Comparison of ENCODE assay signal across 23 cellular contexts in the genomic region with DNA sequence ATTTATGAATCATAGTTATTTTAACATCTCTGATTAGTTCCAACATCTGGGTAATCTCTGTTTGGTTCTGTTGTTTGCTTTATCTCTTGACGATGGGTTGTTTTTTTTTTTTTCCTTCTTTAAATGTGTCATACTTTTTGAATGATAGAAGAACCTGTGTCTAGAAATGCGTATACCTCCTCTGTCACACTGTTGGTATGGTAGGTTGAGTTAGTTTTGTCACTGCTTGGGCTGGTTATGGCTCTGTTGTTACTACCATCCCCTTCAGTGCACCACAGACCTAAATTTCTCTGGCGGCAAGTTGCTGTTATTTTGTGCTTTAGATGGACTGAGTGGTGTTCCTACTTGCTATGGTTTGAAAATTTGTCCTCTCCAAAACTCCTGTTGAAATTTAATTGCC. TPM values are rescaled to one million over a fixed set of nuclear protein-coding genes. Genes with fewer than 3 reads are reported as not detected.
DNase-seq lines count a peak whose midpoint lies in the region; ATAC-seq and TF ChIP-seq lines count a peak whose summit lies in the region.
"Had no signal": no experiment of that assay in that cellular context is flagged by ENCODE, and none has a peak within 500 bp of the region (broad histone marks: within the 10 kb centered on the region; RNA-seq: fewer than 3 reads in every experiment).

No MANE protein-coding gene starts in this region.

- ATAC-seq in activated CD8-positive, alpha-beta T cell treated with anti-CD3 and anti-CD28 coated beads for 36 hours, result no peak
- ATAC-seq in HG03354 (IDR thresholded peaks at IDR 0.05; ENCODE audit: poor library complexity, severe bottlenecking, unreplicated experiment), result no peak
- ATAC-seq: gastrocnemius medialis, GM12878, HCT116, sciatic nerve, WTC11 had no signal

- peaks cover 7% of the 10 kb centered on the region for H3K36me3 Mint-ChIP-seq in activated naive CD4-positive, alpha-beta T cell treated with anti-CD3 and anti-CD28 coated beads, Interleukin-2, amount 50 U/mL, for 24 hours
- peaks cover 57% of the 10 kb centered on the region for H3K36me3 Mint-ChIP-seq in activated CD8-positive, alpha-beta T cell treated with anti-CD3 and anti-CD28 coated beads for 36 hours (ENCODE audit: low read depth)
- H3K36me3 Mint-ChIP-seq in immature natural killer cell, result no peaks in the 10 kb centered on the region
- H3K36me3 Mint-ChIP-seq: WTC11 had no signal

- no peak for DNase-seq in activated naive CD4-positive, alpha-beta T cell (lab: John Stamatoyannopoulos, UW)
- no peak for DNase-seq in activated CD8-positive, alpha-beta T cell treated with anti-CD3 and anti-CD28 coated beads for 36 hours
- DNase-seq in immature natural killer cell, result no peak
- no peak for DNase-seq in NCI-H1092 (lab: John Stamatoyannopoulos, UW)
- DNase-seq in esophagus muscularis mucosa (ENCODE audit: extremely low spot score), result no peak
- DNase-seq: DMS79 treated with DMSO at 0.1 percent for 48 hours; effector CD8-positive, alpha-beta T cell; esophagus squamous epithelium; gastrocnemius medialis; hippocampal formation; MV-4-11; NCI-H1694; NCI-H69; stimulated activated CD8-positive, alpha-beta memory T cell treated with anti-CD3 and anti-CD28 coated beads, Interleukin-4, amount 100 ng/mL, for 48 hours; testis had no signal

- intact Hi-C loops in activated CD8-positive, alpha-beta T cell treated with anti-CD3 and anti-CD28 coated beads for 36 hours (cut with micrococcal nuclease), result no loop called here
- intact Hi-C loops in esophagus muscularis mucosa (cut with DNase I), result no loop called here

- TF ChIP-seq EP300 in esophagus muscularis mucosa (IDR thresholded peaks at IDR 0.05), result no peak

- 96% methylated on average over 3 of the region's 3 CpGs for WGBS in esophagus muscularis mucosa

- peak overlapping the region; percentile 47 for H3K4me3 Mint-ChIP-seq in activated naive CD4-positive, alpha-beta T cell treated with anti-CD3 and anti-CD28 coated beads, Interleukin-2, amount 50 U/mL, for 24 hours
- H3K4me3 Mint-ChIP-seq in activated CD8-positive, alpha-beta T cell treated with anti-CD3 and anti-CD28 coated beads for 36 hours, result peak overlapping the region; percentile 15
- peak overlapping the region in 4 of 5 donors; percentile 22 to 79 (median 42) for H3K4me3 Mint-ChIP-seq in immature natural killer cell
- H3K4me3 Mint-ChIP-seq: neural progenitor cell, WTC11 had no signal

- peak overlapping the region; percentile 100 for H3K27ac Mint-ChIP-seq in activated naive CD4-positive, alpha-beta T cell treated with anti-CD3 and anti-CD28 coated beads, Interleukin-2, amount 50 U/mL, for 24 hours
- peak overlapping the region; percentile 96 for H3K27ac Mint-ChIP-seq in activated CD8-positive, alpha-beta T cell treated with anti-CD3 and anti-CD28 coated beads for 36 hours
- peak overlapping the region; percentile 93 to 96 (median 93) for H3K27ac Mint-ChIP-seq in immature natural killer cell
- H3K27ac Mint-ChIP-seq: neural progenitor cell, WTC11 had no signal

- H3K27ac ChIP-seq in esophagus muscularis mucosa (replicated peaks in 1 of 4), result no peak overlapping the region
- H3K27ac ChIP-seq: gastrocnemius medialis, neural progenitor cell, testis, vagina had no signal

- H3K36me3 ChIP-seq in esophagus muscularis mucosa, result no peaks in the 10 kb centered on the region
- H3K36me3 ChIP-seq: esophagus squamous epithelium, gastrocnemius medialis, neural progenitor cell, vagina had no signal

- H3K27me3 ChIP-seq in esophagus muscularis mucosa, result no peaks in the 10 kb centered on the region
- H3K27me3 ChIP-seq: gastrocnemius medialis, neural progenitor cell, testis, vagina had no signal

- TF ChIP-seq POLR2A in esophagus muscularis mucosa (IDR thresholded peaks at IDR 0.05; ENCODE audit: low read depth), result no peak

- H3K4me1 ChIP-seq in esophagus muscularis mucosa, result peaks cover 0 to 4% (median 0%) of the 10 kb centered on the region in 4 donors
- H3K4me1 ChIP-seq: neural progenitor cell, testis had no signal

- POLR2A ChIA-PET in activated CD8-positive, alpha-beta T cell treated with anti-CD3 and anti-CD28 coated beads for 36 hours (lab: Charles Lee), result interaction anchor here (2.6 kb wide), 1 partner anchor 16 kb away, joined by 9 read pairs; a partner anchor contains a TSS

- no peaks in the 10 kb centered on the region for H3K9me3 ChIP-seq in esophagus muscularis mucosa
- H3K9me3 ChIP-seq: esophagus squamous epithelium, gastrocnemius medialis, testis, vagina had no signal

- no peak for TF ChIP-seq CTCF in activated CD8-positive, alpha-beta T cell treated with anti-CD3 and anti-CD28 coated beads for 36 hours (IDR thresholded peaks at IDR 0.05)
- no peak for TF ChIP-seq CTCF in esophagus muscularis mucosa (IDR thresholded peaks at IDR 0.05)

- no peaks in the 10 kb centered on the region for H3K27me3 Mint-ChIP-seq in activated naive CD4-positive, alpha-beta T cell treated with anti-CD3 and anti-CD28 coated beads, Interleukin-2, amount 50 U/mL, for 24 hours
- no peaks in the 10 kb centered on the region for H3K27me3 Mint-ChIP-seq in activated CD8-positive, alpha-beta T cell treated with anti-CD3 and anti-CD28 coated beads for 36 hours
- H3K27me3 Mint-ChIP-seq in immature natural killer cell (ENCODE audit: low read depth in 3 of 3), result peaks cover 4 to 14% (median 11%) of the 10 kb centered on the region in 3 donors

- H3K9me3 Mint-ChIP-seq in activated naive CD4-positive, alpha-beta T cell treated with anti-CD3 and anti-CD28 coated beads, Interleukin-2, amount 50 U/mL, for 24 hours, result peaks cover 9% of the 10 kb centered on the region
- H3K9me3 Mint-ChIP-seq in activated CD8-positive, alpha-beta T cell treated with anti-CD3 and anti-CD28 coated beads for 36 hours, result peaks cover 17% of the 10 kb centered on the region
- no peaks in the 10 kb centered on the region for H3K9me3 Mint-ChIP-seq in immature natural killer cell

- peaks cover 94% of the 10 kb centered on the region for H3K4me1 Mint-ChIP-seq in activated naive CD4-positive, alpha-beta T cell treated with anti-CD3 and anti-CD28 coated beads, Interleukin-2, amount 50 U/mL, for 24 hours
- H3K4me1 Mint-ChIP-seq in activated CD8-positive, alpha-beta T cell treated with anti-CD3 and anti-CD28 coated beads for 36 hours (ENCODE audit: low read depth), result peaks cover 82% of the 10 kb centered on the region
- H3K4me1 Mint-ChIP-seq in immature natural killer cell, result peaks cover 78 to 90% of the 10 kb centered on the region in 2 donors
- H3K4me1 Mint-ChIP-seq: neural progenitor cell, WTC11 had no signal

- CTCF ChIA-PET in activated CD8-positive, alpha-beta T cell treated with anti-CD3 and anti-CD28 coated beads for 36 hours (lab: Charles Lee), result no interaction called here

- no peak overlapping the region for H3K4me3 ChIP-seq in esophagus muscularis mucosa
- H3K4me3 ChIP-seq: esophagus squamous epithelium, gastrocnemius medialis, GM12878, neural progenitor cell, testis, vagina had no signal

RNA-seq across cellular contexts. Expression of a gene that starts 16.8 kb away (rescaled TPM):
- total RNA-seq in activated CD8-positive, alpha-beta T cell treated with anti-CD3 and anti-CD28 coated beads for 36 hours, result 10 to 100 TPM; 44.4 to 46.6 TPM
- 10 to 100 TPM; 19.1 to 38.1 (median 24.6) TPM for polyA plus RNA-seq in immature natural killer cell
- 10 to 100 TPM in 2 of 4 donors, 1 to 10 TPM in 2; 9.6 to 12.2 (median 10.1) TPM for total RNA-seq in esophagus muscularis mucosa
